Comparison of ENCODE assay signal across 8 cellular contexts in the genomic region with DNA sequence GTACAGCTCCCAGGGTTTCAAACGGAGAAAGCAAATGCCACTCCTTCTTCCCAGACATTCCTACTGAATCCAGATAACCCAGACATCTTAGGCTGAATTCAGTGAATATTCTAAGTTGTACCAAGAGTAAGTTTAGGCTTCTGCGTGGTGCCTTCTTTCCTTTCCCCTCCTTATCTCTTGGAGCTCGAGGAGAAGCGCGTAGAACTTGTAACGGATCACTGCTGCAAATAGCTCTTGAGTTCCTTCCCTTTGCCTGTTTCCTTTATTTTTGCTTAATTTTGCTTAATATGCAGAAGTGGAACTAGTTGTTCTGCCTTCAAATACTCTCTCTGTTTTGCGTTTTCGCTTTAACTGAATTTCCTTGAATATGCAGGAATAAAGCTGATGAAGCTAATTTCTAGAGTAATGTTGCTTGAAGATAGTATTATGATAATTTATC.
A peak's percentile ranks its signal among the peaks of the same experiment; 100 is the strongest.
DNase-seq lines count a peak whose midpoint lies in the region; ATAC-seq, FAIRE-seq and TF ChIP-seq lines count a peak whose summit lies in the region.

No MANE protein-coding gene starts in this region.

- H3K9me3 Mint-ChIP-seq in effector memory CD8-positive, alpha-beta T cell = no peaks in the 10 kb centered on the region
- H3K9me3 Mint-ChIP-seq in nephron = no peaks in the 10 kb centered on the region

- H3K27ac Mint-ChIP-seq in effector memory CD8-positive, alpha-beta T cell = peak overlapping the region in 1 of 2 donors; percentile 94
- peak overlapping the region; percentile 23 to 94 (median 61) for H3K27ac Mint-ChIP-seq in nephron

- peak overlapping the region; percentile 90 to 91 for H3K4me3 Mint-ChIP-seq in effector memory CD8-positive, alpha-beta T cell
- H3K4me3 Mint-ChIP-seq in nephron = peak overlapping the region; percentile 82 to 92 (median 92)

- H3K36me3 Mint-ChIP-seq in effector memory CD8-positive, alpha-beta T cell (ENCODE audit: insufficient read depth) = peaks cover 18% of the 10 kb centered on the region
- H3K36me3 Mint-ChIP-seq in nephron (ENCODE audit: low read depth) = no peaks in the 10 kb centered on the region

- peaks cover 17 to 22% of the 10 kb centered on the region in 2 donors for H3K4me1 Mint-ChIP-seq in effector memory CD8-positive, alpha-beta T cell (ENCODE audit: low read depth in 2 of 2)
- peaks cover 22% of the 10 kb centered on the region for H3K4me1 Mint-ChIP-seq in nephron

- DNase-seq in NCI-H748 (lab: John Stamatoyannopoulos, UW; ENCODE audit: unreplicated experiment) (peak; percentile 57), NCI-H748 treated with DMSO at 0.1 percent for 48 hours (lab: John Stamatoyannopoulos, UW) (no peak), RKO (ENCODE audit: low spot score) (peak; percentile 65), RCC 7860 (ENCODE audit: low spot score) (no peak), NCI-H146 (lab: John Stamatoyannopoulos, UW) (no peak)
- no peak for DNase-seq in effector memory CD8-positive, alpha-beta T cell

- no peak for TF ChIP-seq CTCF in nephron (IDR thresholded peaks at IDR 0.05; ENCODE audit: unreplicated experiment in 3 of 3)

- no peak for FAIRE-seq in RCC 7860 (lab: Jason Lieb, UNC)

- no peak for ATAC-seq in effector memory CD8-positive, alpha-beta T cell (replicated peaks)
- no peak for ATAC-seq in HG02938 (IDR thresholded peaks at IDR 0.05; ENCODE audit: unreplicated experiment)

- no peaks in the 10 kb centered on the region for H3K27me3 Mint-ChIP-seq in effector memory CD8-positive, alpha-beta T cell
- no peaks in the 10 kb centered on the region for H3K27me3 Mint-ChIP-seq in nephron (ENCODE audit: low read depth)

Comparison
In these comparisons a context has a peak if more than half of its experiments do, and no peak if none do; other contexts are left out.
1. DNase-seq: peak in NCI-H748 (single experiment) and RKO (single experiment); none in NCI-H748 treated with DMSO at 0.1 percent for 48 hours (single experiment), effector memory CD8-positive, alpha-beta T cell (0 of 3), RCC 7860 (single experiment) and NCI-H146 (single experiment).